In the genomic region with DNA sequence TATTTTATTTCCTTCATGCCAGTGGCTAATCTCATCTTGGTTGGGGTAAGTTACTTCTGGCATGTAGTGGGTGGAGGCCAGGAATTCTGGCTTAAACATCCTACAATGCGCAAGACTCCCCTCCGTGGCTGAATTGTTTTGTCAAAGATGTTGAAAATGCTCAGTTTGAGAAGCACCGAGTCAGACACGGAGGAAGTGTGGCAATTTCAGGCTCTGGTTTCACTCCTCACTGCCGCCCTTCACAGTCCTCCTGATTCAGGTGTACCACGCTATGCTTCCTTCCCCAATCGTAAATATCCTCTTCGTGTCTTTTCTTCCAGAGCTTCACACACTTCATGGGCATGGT, we compare ENCODE assay signal across 12 cellular contexts.
DNase-seq lines count a peak whose midpoint lies in the region; ATAC-seq, FAIRE-seq and TF ChIP-seq lines count a peak whose summit lies in the region.
"Had no signal": no experiment of that assay in that cellular context is flagged by ENCODE, and none has a peak within 500 bp of the region (broad histone marks: within the 10 kb centered on the region; RNA-seq: fewer than 3 reads in every experiment).

No MANE protein-coding gene starts in this region.

- TF ChIP-seq RAD21 in K562 (CRISPR knock-in tag; conservative IDR thresholded peaks at IDR 0.05 in 1 of 2, IDR thresholded peaks at IDR 0.05 in 1 of 2): no peak

- FAIRE-seq in K562 (lab: Jason Lieb, UNC) (peak; percentile 23), RCC 7860 (lab: Jason Lieb, UNC) (no peak)
- FAIRE-seq: endometrium had no signal

- H3K27me3 Mint-ChIP-seq in activated CD4-positive, alpha-beta memory T cell treated with anti-CD3 and anti-CD28 coated beads for 36 hours: peaks cover 7% of the 10 kb centered on the region
- peaks cover 34% of the 10 kb centered on the region for H3K27me3 Mint-ChIP-seq in activated CD4-positive, alpha-beta memory T cell treated with anti-CD3 and anti-CD28 coated beads, Interleukin-2, amount 10 ng/mL, durations not matched to agents 7 days and 5 days
- H3K27me3 Mint-ChIP-seq in stimulated activated naive CD8-positive, alpha-beta T cell treated with anti-CD3 and anti-CD28 coated beads, Interleukin-15, Interleukin-2, amounts not matched to agents 100 ng/mL and 50 ng/mL, for 24 hours: peaks cover 8% of the 10 kb centered on the region

- no peaks in the 10 kb centered on the region for H4K20me1 ChIP-seq in K562 (replicated peaks; ENCODE audit: control insufficient read depth, insufficient read depth, low read length)

- H3K4me3 ChIP-seq in K562: no peak overlapping the region

- WGBS in K562 (ENCODE audit: insufficient coverage, low coverage, missing lambda C conversion rate): 56% methylated on average over 8 of the region's 8 CpGs

- no peaks in the 10 kb centered on the region for H3K9me3 Mint-ChIP-seq in activated CD4-positive, alpha-beta memory T cell treated with anti-CD3 and anti-CD28 coated beads for 36 hours
- H3K9me3 Mint-ChIP-seq in activated CD4-positive, alpha-beta memory T cell treated with anti-CD3 and anti-CD28 coated beads, Interleukin-2, amount 10 ng/mL, durations not matched to agents 7 days and 5 days: no peaks in the 10 kb centered on the region
- no peaks in the 10 kb centered on the region for H3K9me3 Mint-ChIP-seq in stimulated activated naive CD8-positive, alpha-beta T cell treated with anti-CD3 and anti-CD28 coated beads, Interleukin-15, Interleukin-2, amounts not matched to agents 100 ng/mL and 50 ng/mL, for 24 hours
- H3K9me3 Mint-ChIP-seq: natural killer cell treated with Interleukin-12 subunit alpha and Interleukin-12 subunit beta and Interleukin-15 and Interleukin-18, amount 100 ng/mL, for 72 hours had no signal

- no peak for TF ChIP-seq POLR2A in K562 (conservative IDR thresholded peaks at IDR 0.05)

- no peaks in the 10 kb centered on the region for H3K9me1 ChIP-seq in K562 (ENCODE audit: control insufficient read depth, insufficient read depth, low read length)

- DNase-seq in activated CD4-positive, alpha-beta memory T cell treated with anti-CD3 and anti-CD28 coated beads for 36 hours: peak; percentile 21
- no peak for DNase-seq in activated CD4-positive, alpha-beta memory T cell treated with anti-CD3 and anti-CD28 coated beads, Interleukin-2, amount 10 ng/mL, durations not matched to agents 7 days and 5 days
- DNase-seq in K562 (ENCODE audit: extremely low read depth in 1 of 4, low spot score in 3 of 4) (no peak), RWPE1 (ENCODE audit: low spot score) (no peak), RCC 7860 (ENCODE audit: low spot score) (no peak)
- DNase-seq in activated effector memory CD4-positive, alpha-beta T cell treated with Interleukin-2 at 50 U/mL for 16 hours: no peak
- DNase-seq: activated CD4-positive, alpha-beta T cell treated with anti-CD3 and anti-CD28 coated beads, Interleukin-2, amount 50 U/mL, for 48 hours; NCI-H1694 treated with DMSO at 0.1 percent for 48 hours had no signal

- peaks cover 6% of the 10 kb centered on the region for H3K4me1 Mint-ChIP-seq in activated CD4-positive, alpha-beta memory T cell treated with anti-CD3 and anti-CD28 coated beads for 36 hours (ENCODE audit: low read depth)
- peaks cover 8% of the 10 kb centered on the region for H3K4me1 Mint-ChIP-seq in activated CD4-positive, alpha-beta memory T cell treated with anti-CD3 and anti-CD28 coated beads, Interleukin-2, amount 10 ng/mL, durations not matched to agents 7 days and 5 days
- peaks cover 6% of the 10 kb centered on the region for H3K4me1 Mint-ChIP-seq in stimulated activated naive CD8-positive, alpha-beta T cell treated with anti-CD3 and anti-CD28 coated beads, Interleukin-15, Interleukin-2, amounts not matched to agents 100 ng/mL and 50 ng/mL, for 24 hours (ENCODE audit: low read depth)

- no peaks in the 10 kb centered on the region for H3K9me3 ChIP-seq in K562 (replicated peaks; ENCODE audit: control insufficient read depth, insufficient read depth, low read depth, low read length)

- TF ChIP-seq CTCF in K562 (IDR thresholded peaks at IDR 0.05 in 2 of 3, conservative IDR thresholded peaks at IDR 0.05 in 1 of 3; ENCODE audit: insufficient read depth in 2 of 3, low read depth in 1 of 3, low read length in 3 of 3) (no peak), RWPE1 (conservative IDR thresholded peaks at IDR 0.05; ENCODE audit: low read depth) (no peak)

- no peak for TF ChIP-seq EP300 in K562 (IDR thresholded peaks at IDR 0.05; ENCODE audit: low read length)

- no peaks in the 10 kb centered on the region for H3K79me2 ChIP-seq in K562 (ENCODE audit: control insufficient read depth, insufficient read depth, low read length)

- POLR2A ChIA-PET in activated CD4-positive, alpha-beta memory T cell treated with anti-CD3 and anti-CD28 coated beads for 36 hours (lab: Charles Lee): no interaction called here
- POLR2A ChIA-PET in activated CD4-positive, alpha-beta memory T cell treated with anti-CD3 and anti-CD28 coated beads, Interleukin-2, amount 10 ng/mL, durations not matched to agents 7 days and 5 days (lab: Charles Lee): no interaction called here
- POLR2A ChIA-PET in K562 (lab: Yijun Ruan, JAX) (interaction anchor here (1.4 to 1.5 kb wide), 2 partner anchors 11 to 18 kb away, joined by 4 to 5 read pairs; no protein-coding TSS in a partner anchor), RWPE1 (lab: Yijun Ruan, JAX; ENCODE audit: low non-redundant PET) (no interaction called here)

- H3K9ac ChIP-seq in K562 (ENCODE audit: insufficient read depth in 1 of 2, low read depth in 2 of 2, low read length in 2 of 2): no peak overlapping the region

- H3K27ac ChIP-seq in K562 (ENCODE audit: extremely low read depth, low read depth, low read length) (no peak overlapping the region), RWPE1 (no peak overlapping the region)

- intact Hi-C loops in activated CD4-positive, alpha-beta memory T cell treated with anti-CD3 and anti-CD28 coated beads for 36 hours (cut with micrococcal nuclease): no loop called here
- intact Hi-C loops in K562 (cut with micrococcal nuclease): loop anchor here (10.0 kb wide), 1 partner anchor 79 kb away; no protein-coding TSS in a partner anchor

- peaks cover 6 to 18% of the 10 kb centered on the region in 2 experiments; a peak in 4 of 5 replicates for H3K4me1 ChIP-seq in K562 (replicated peaks in 1 of 2; ENCODE audit: control insufficient read depth in 2 of 2, insufficient read depth in 2 of 2, low read length in 2 of 2)

- H3K4me3 Mint-ChIP-seq in activated CD4-positive, alpha-beta memory T cell treated with anti-CD3 and anti-CD28 coated beads for 36 hours: no peak overlapping the region
- no peak overlapping the region for H3K4me3 Mint-ChIP-seq in activated CD4-positive, alpha-beta memory T cell treated with anti-CD3 and anti-CD28 coated beads, Interleukin-2, amount 10 ng/mL, durations not matched to agents 7 days and 5 days
- peak overlapping the region; percentile 1 for H3K4me3 Mint-ChIP-seq in stimulated activated naive CD8-positive, alpha-beta T cell treated with anti-CD3 and anti-CD28 coated beads, Interleukin-15, Interleukin-2, amounts not matched to agents 100 ng/mL and 50 ng/mL, for 24 hours
- H3K4me3 Mint-ChIP-seq: natural killer cell treated with Interleukin-12 subunit alpha and Interleukin-12 subunit beta and Interleukin-15 and Interleukin-18, amount 100 ng/mL, for 72 hours had no signal

- in situ Hi-C loops in K562 (cut with MboI): no loop called here

- no TSS peak for BruUV-seq in K562 (replicated peaks; lab: Mats Ljungman, UMichigan)

- CTCF ChIA-PET in activated CD4-positive, alpha-beta memory T cell treated with anti-CD3 and anti-CD28 coated beads for 36 hours (lab: Charles Lee): no interaction called here
- CTCF ChIA-PET in activated CD4-positive, alpha-beta memory T cell treated with anti-CD3 and anti-CD28 coated beads, Interleukin-2, amount 10 ng/mL, durations not matched to agents 7 days and 5 days (lab: Charles Lee): no interaction called here
- CTCF ChIA-PET in K562 (lab: Yijun Ruan, JAX; ENCODE audit: low intra/inter-chr PET ratio): no interaction called here
- CTCF ChIA-PET in RWPE1 (lab: Yijun Ruan, JAX): interaction anchor here (0.5 kb wide), 1 partner anchor 424 kb away, joined by 4 read pairs; no protein-coding TSS in a partner anchor

- no peaks in the 10 kb centered on the region for H3K36me3 ChIP-seq in K562 (ENCODE audit: control insufficient read depth, insufficient read depth, low read length)

- H3K4me2 ChIP-seq in K562 (ENCODE audit: insufficient read depth, low read length): no peak overlapping the region; the same call in 1 of the 2 replicates

- H3K36me3 Mint-ChIP-seq in activated CD4-positive, alpha-beta memory T cell treated with anti-CD3 and anti-CD28 coated beads for 36 hours: no peaks in the 10 kb centered on the region
- no peaks in the 10 kb centered on the region for H3K36me3 Mint-ChIP-seq in activated CD4-positive, alpha-beta memory T cell treated with anti-CD3 and anti-CD28 coated beads, Interleukin-2, amount 10 ng/mL, durations not matched to agents 7 days and 5 days (ENCODE audit: low read depth)
- no peaks in the 10 kb centered on the region for H3K36me3 Mint-ChIP-seq in stimulated activated naive CD8-positive, alpha-beta T cell treated with anti-CD3 and anti-CD28 coated beads, Interleukin-15, Interleukin-2, amounts not matched to agents 100 ng/mL and 50 ng/mL, for 24 hours (ENCODE audit: low read depth)
- H3K36me3 Mint-ChIP-seq: natural killer cell treated with Interleukin-12 subunit alpha and Interleukin-12 subunit beta and Interleukin-15 and Interleukin-18, amount 100 ng/mL, for 72 hours had no signal

- peak overlapping the region; percentile 99 for H2AFZ ChIP-seq in K562 (ENCODE audit: low read depth, low read length)

- no peaks in the 10 kb centered on the region for H3K27me3 ChIP-seq in K562 (ENCODE audit: control insufficient read depth in 2 of 2, insufficient read depth in 2 of 2, low read length in 2 of 2)

- ATAC-seq in HG03469 (IDR thresholded peaks at IDR 0.05; ENCODE audit: unreplicated experiment) (peak; percentile 68), K562 (peak; percentile 7; the same call in 1 of the 3 replicates)

- H3K27ac Mint-ChIP-seq in activated CD4-positive, alpha-beta memory T cell treated with anti-CD3 and anti-CD28 coated beads for 36 hours: no peak overlapping the region
- no peak overlapping the region for H3K27ac Mint-ChIP-seq in activated CD4-positive, alpha-beta memory T cell treated with anti-CD3 and anti-CD28 coated beads, Interleukin-2, amount 10 ng/mL, durations not matched to agents 7 days and 5 days
- no peak overlapping the region for H3K27ac Mint-ChIP-seq in stimulated activated naive CD8-positive, alpha-beta T cell treated with anti-CD3 and anti-CD28 coated beads, Interleukin-15, Interleukin-2, amounts not matched to agents 100 ng/mL and 50 ng/mL, for 24 hours
- H3K27ac Mint-ChIP-seq: natural killer cell treated with Interleukin-12 subunit alpha and Interleukin-12 subunit beta and Interleukin-15 and Interleukin-18, amount 100 ng/mL, for 72 hours had no signal

TF ChIP-seq in K562, 482 proteins besides CTCF, POLR2A, EP300 and RAD21 (continues in another document):
- TF ChIP-seq CBFA2T2 (conservative IDR thresholded peaks at IDR 0.05): no peak
- TF ChIP-seq CBFA2T3 (IDR thresholded peaks at IDR 0.05): no peak
- peak; percentile 43; the same call in 1 of the 2 replicates for TF ChIP-seq CEBPB (tag; IDR thresholded peaks at IDR 0.05)
- no peak for TF ChIP-seq ZNF696 (CRISPR knock-in tag; conservative IDR thresholded peaks at IDR 0.05)
